8 cellular contexts compared by ENCODE assay signal in genomic region chr16:56189990-56190902, GRCh38.
DNase-seq lines count a peak whose midpoint lies in the region; ATAC-seq, FAIRE-seq and TF ChIP-seq lines count a peak whose summit lies in the region.

No MANE protein-coding gene starts in this region.

- H3K4me1 Mint-ChIP-seq in nephron, result peaks cover 22% of the 10 kb centered on the region

- no peak for ATAC-seq in HG03045 (IDR thresholded peaks at IDR 0.05; ENCODE audit: unreplicated experiment)
- no peak for ATAC-seq in HG03175 (IDR thresholded peaks at IDR 0.05; ENCODE audit: unreplicated experiment)

- H3K9me3 Mint-ChIP-seq in nephron, result no peaks in the 10 kb centered on the region

- TF ChIP-seq CTCF in AG09309 (IDR thresholded peaks at IDR 0.05; ENCODE audit: control insufficient read depth, insufficient read depth, low read depth, low read length, missing control alignments) (no peak), epithelial cell of esophagus (IDR thresholded peaks at IDR 0.05; ENCODE audit: insufficient read depth, low read depth, low read length, missing control alignments) (no peak), nephron (IDR thresholded peaks at IDR 0.05; ENCODE audit: unreplicated experiment in 3 of 3) (no peak)

- DNase-seq in AG09309 (ENCODE audit: low read depth) (no peak), NCI-H1694 (lab: John Stamatoyannopoulos, UW) (peak; percentile 34), epithelial cell of esophagus (ENCODE audit: low read depth) (no peak), DMS 273 treated with DMSO at 0.1 percent for 48 hours (lab: John Stamatoyannopoulos, UW) (no peak), HTR-8/SVneo (ENCODE audit: insufficient read length, low spot score) (no peak)

- FAIRE-seq in HTR-8/SVneo (lab: Jason Lieb, UNC), result no peak

- H3K36me3 Mint-ChIP-seq in nephron (ENCODE audit: low read depth), result no peaks in the 10 kb centered on the region

- peak overlapping the region; percentile 4; the same call in 1 of the 2 replicates for H3K4me3 ChIP-seq in AG09309 (ENCODE audit: control insufficient read depth, low read depth, low read length)
- H3K4me3 ChIP-seq in epithelial cell of esophagus (ENCODE audit: low read length), result peak overlapping the region; percentile 25

- H3K27ac Mint-ChIP-seq in nephron, result peak overlapping the region in 2 of 3 experiments; percentile 51 to 84

- H3K27me3 Mint-ChIP-seq in nephron (ENCODE audit: low read depth), result peaks cover 81% of the 10 kb centered on the region

- H3K4me3 Mint-ChIP-seq in nephron, result peak overlapping the region; percentile 80 to 88 (median 86)
